In the genomic region with DNA sequence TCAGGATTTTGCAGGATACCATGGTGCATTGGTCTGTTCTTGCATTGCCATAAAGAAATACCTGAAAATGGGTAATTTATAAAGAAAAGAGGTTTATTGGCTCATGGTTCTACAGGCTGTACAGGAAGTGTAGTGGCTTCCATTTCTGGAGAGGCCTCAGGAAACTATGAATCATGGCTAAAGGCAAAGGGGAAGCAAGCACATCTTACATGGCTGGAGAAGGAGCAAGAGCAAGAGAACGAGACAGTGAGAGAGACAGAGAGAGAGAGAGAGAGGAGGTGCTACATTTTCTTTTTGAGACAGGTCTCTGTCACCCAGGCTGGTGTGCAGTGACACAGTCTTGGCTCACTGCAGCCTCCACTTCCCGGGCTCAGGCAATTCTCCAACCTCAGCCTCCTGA, we compare ENCODE assay signal across 1 cellular context.
TF ChIP-seq lines count a peak whose summit lies in the region.

No MANE protein-coding gene starts in this region.

TF ChIP-seq in GM23338, 12 proteins besides CTCF, POLR2A, EP300 and RAD21 (continued from another document):
- TF ChIP-seq, protein P1, sequence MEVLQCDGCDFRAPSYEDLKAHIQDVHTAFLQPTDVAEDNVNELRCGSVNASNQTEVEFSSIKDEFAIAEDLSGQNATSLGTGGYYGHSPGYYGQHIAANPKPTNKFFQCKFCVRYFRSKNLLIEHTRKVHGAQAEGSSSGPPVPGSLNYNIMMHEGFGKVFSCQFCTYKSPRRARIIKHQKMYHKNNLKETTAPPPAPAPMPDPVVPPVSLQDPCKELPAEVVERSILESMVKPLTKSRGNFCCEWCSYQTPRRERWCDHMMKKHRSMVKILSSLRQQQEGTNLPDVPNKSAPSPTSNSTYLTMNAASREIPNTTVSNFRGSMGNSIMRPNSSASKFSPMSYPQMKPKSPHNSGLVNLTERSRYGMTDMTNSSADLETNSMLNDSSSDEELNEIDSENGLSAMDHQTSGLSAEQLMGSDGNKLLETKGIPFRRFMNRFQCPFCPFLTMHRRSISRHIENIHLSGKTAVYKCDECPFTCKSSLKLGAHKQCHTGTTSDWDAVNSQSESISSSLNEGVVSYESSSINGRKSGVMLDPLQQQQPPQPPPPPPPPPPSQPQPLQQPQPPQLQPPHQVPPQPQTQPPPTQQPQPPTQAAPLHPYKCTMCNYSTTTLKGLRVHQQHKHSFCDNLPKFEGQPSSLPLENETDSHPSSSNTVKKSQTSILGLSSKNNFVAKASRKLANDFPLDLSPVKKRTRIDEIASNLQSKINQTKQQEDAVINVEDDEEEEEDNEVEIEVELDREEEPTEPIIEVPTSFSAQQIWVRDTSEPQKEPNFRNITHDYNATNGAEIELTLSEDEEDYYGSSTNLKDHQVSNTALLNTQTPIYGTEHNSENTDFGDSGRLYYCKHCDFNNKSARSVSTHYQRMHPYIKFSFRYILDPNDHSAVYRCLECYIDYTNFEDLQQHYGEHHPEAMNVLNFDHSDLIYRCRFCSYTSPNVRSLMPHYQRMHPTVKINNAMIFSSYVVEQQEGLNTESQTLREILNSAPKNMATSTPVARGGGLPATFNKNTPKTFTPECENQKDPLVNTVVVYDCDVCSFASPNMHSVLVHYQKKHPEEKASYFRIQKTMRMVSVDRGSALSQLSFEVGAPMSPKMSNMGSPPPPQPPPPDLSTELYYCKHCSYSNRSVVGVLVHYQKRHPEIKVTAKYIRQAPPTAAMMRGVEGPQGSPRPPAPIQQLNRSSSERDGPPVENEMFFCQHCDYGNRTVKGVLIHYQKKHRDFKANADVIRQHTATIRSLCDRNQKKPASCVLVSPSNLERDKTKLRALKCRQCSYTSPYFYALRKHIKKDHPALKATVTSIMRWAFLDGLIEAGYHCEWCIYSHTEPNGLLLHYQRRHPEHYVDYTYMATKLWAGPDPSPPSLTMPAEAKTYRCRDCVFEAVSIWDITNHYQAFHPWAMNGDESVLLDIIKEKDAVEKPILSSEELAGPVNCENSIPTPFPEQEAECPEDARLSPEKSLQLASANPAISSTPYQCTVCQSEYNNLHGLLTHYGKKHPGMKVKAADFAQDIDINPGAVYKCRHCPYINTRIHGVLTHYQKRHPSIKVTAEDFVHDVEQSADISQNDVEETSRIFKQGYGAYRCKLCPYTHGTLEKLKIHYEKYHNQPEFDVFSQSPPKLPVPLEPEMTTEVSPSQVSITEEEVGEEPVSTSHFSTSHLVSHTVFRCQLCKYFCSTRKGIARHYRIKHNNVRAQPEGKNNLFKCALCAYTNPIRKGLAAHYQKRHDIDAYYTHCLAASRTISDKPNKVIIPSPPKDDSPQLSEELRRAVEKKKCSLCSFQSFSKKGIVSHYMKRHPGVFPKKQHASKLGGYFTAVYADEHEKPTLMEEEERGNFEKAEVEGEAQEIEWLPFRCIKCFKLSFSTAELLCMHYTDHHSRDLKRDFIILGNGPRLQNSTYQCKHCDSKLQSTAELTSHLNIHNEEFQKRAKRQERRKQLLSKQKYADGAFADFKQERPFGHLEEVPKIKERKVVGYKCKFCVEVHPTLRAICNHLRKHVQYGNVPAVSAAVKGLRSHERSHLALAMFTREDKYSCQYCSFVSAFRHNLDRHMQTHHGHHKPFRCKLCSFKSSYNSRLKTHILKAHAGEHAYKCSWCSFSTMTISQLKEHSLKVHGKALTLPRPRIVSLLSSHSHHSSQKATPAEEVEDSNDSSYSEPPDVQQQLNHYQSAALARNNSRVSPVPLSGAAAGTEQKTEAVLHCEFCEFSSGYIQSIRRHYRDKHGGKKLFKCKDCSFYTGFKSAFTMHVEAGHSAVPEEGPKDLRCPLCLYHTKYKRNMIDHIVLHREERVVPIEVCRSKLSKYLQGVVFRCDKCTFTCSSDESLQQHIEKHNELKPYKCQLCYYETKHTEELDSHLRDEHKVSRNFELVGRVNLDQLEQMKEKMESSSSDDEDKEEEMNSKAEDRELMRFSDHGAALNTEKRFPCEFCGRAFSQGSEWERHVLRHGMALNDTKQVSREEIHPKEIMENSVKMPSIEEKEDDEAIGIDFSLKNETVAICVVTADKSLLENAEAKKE (CRISPR knock-in tag; IDR thresholded peaks at IDR 0.05), result no peak
- TF ChIP-seq, protein P2, sequence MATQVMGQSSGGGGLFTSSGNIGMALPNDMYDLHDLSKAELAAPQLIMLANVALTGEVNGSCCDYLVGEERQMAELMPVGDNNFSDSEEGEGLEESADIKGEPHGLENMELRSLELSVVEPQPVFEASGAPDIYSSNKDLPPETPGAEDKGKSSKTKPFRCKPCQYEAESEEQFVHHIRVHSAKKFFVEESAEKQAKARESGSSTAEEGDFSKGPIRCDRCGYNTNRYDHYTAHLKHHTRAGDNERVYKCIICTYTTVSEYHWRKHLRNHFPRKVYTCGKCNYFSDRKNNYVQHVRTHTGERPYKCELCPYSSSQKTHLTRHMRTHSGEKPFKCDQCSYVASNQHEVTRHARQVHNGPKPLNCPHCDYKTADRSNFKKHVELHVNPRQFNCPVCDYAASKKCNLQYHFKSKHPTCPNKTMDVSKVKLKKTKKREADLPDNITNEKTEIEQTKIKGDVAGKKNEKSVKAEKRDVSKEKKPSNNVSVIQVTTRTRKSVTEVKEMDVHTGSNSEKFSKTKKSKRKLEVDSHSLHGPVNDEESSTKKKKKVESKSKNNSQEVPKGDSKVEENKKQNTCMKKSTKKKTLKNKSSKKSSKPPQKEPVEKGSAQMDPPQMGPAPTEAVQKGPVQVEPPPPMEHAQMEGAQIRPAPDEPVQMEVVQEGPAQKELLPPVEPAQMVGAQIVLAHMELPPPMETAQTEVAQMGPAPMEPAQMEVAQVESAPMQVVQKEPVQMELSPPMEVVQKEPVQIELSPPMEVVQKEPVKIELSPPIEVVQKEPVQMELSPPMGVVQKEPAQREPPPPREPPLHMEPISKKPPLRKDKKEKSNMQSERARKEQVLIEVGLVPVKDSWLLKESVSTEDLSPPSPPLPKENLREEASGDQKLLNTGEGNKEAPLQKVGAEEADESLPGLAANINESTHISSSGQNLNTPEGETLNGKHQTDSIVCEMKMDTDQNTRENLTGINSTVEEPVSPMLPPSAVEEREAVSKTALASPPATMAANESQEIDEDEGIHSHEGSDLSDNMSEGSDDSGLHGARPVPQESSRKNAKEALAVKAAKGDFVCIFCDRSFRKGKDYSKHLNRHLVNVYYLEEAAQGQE (IDR thresholded peaks at IDR 0.05; ENCODE audit: unreplicated experiment), result no peak
- TF ChIP-seq CREB1 (CRISPR knock-in tag; IDR thresholded peaks at IDR 0.05; ENCODE audit: low read depth), result no peak
